1 cellular context compared by ENCODE assay signal in genomic region chr6:79777713-79778579, GRCh38.
TF ChIP-seq lines count a peak whose summit lies in the region.

No MANE protein-coding gene starts in this region.

TF ChIP-seq in HepG2, 621 proteins besides CTCF, POLR2A, EP300 and RAD21 (continued from another document):
- TF ChIP-seq ZBED4 (CRISPR knock-in tag; IDR thresholded peaks at IDR 0.05; ENCODE audit: borderline replicate concordance): 0 out of 2 replicates have a peak, but pooled peaks have one; percentile 16
- no peak for TF ChIP-seq SAP130 (CRISPR knock-in tag; IDR thresholded peaks at IDR 0.05; ENCODE audit: low read depth)
- 0 out of 2 replicates have a peak, but pooled peaks have one; percentile 18 for TF ChIP-seq ZGPAT (CRISPR knock-in tag; IDR thresholded peaks at IDR 0.05)
- TF ChIP-seq SRSF4 (IDR thresholded peaks at IDR 0.05; ENCODE audit: low read depth, low read length, poor library complexity, severe bottlenecking): no peak
- peak; percentile 80 for TF ChIP-seq ZMYM4 (CRISPR knock-in tag; IDR thresholded peaks at IDR 0.05)
- no peak for TF ChIP-seq ZBTB26 (CRISPR knock-in tag; IDR thresholded peaks at IDR 0.05; ENCODE audit: borderline replicate concordance)
- 0 out of 2 replicates have a peak, but pooled peaks have one; percentile 14 for TF ChIP-seq ZNF331 (CRISPR knock-in tag; IDR thresholded peaks at IDR 0.05)
- TF ChIP-seq ETV5 (CRISPR knock-in tag; IDR thresholded peaks at IDR 0.05; ENCODE audit: borderline replicate concordance): peak; percentile 13; the same call in 1 of the 2 replicates
- TF ChIP-seq HDAC2 (CRISPR knock-in tag; IDR thresholded peaks at IDR 0.05): no peak
